1 cellular context compared by ENCODE assay signal in genomic region chr7:66535414-66536329, GRCh38.
A peak's percentile ranks its signal among the peaks of the same experiment; 100 is the strongest.
TF ChIP-seq lines count a peak whose summit lies in the region.

No MANE protein-coding gene starts in this region.

TF ChIP-seq in K562, 482 proteins besides CTCF, POLR2A, EP300 and RAD21 (continued from another document and continues in another):
- TF ChIP-seq STAT6 (CRISPR knock-in tag; IDR thresholded peaks at IDR 0.05), result no peak
- no peak for TF ChIP-seq PHB (CRISPR knock-in tag; IDR thresholded peaks at IDR 0.05)
- TF ChIP-seq ARID3B (CRISPR knock-in tag; IDR thresholded peaks at IDR 0.05; ENCODE audit: borderline replicate concordance), result no peak
- TF ChIP-seq SAFB (IDR thresholded peaks at IDR 0.05; ENCODE audit: borderline replicate concordance, low read depth, low read length), result no peak
- TF ChIP-seq NELFE (IDR thresholded peaks at IDR 0.05; ENCODE audit: insufficient read depth, insufficient read length), result no peak
- no peak for TF ChIP-seq ZNF174 (CRISPR knock-in tag; IDR thresholded peaks at IDR 0.05)
- no peak for TF ChIP-seq L3MBTL2 (IDR thresholded peaks at IDR 0.05)
- no peak for TF ChIP-seq STAT5B (CRISPR knock-in tag; IDR thresholded peaks at IDR 0.05)
- TF ChIP-seq HOXB6 (CRISPR knock-in tag; IDR thresholded peaks at IDR 0.05; ENCODE audit: borderline replicate concordance), result no peak
- peak in 1 of 2 experiments; percentile 86; a peak in 2 of 4 replicates for TF ChIP-seq HDAC1 (IDR thresholded peaks at IDR 0.05)
- no peak for TF ChIP-seq PHTF2 (CRISPR knock-in tag; IDR thresholded peaks at IDR 0.05)
- TF ChIP-seq HDAC6 (IDR thresholded peaks at IDR 0.05; ENCODE audit: low read depth, low read length), result no peak
- no peak for TF ChIP-seq TAF7 (tag; IDR thresholded peaks at IDR 0.05)
- no peak for TF ChIP-seq KAT7 (CRISPR knock-in tag; IDR thresholded peaks at IDR 0.05; ENCODE audit: borderline replicate concordance)
- TF ChIP-seq TGIF2 (CRISPR knock-in tag; IDR thresholded peaks at IDR 0.05), result no peak
- TF ChIP-seq ZNF224 (CRISPR knock-in tag; IDR thresholded peaks at IDR 0.05), result no peak
- TF ChIP-seq KDM1A (IDR thresholded peaks at IDR 0.05), result peak; percentile 89 to 90
- TF ChIP-seq ILK (tag; IDR thresholded peaks at IDR 0.05; ENCODE audit: borderline replicate concordance, low read depth), result no peak
- TF ChIP-seq TBP (optimal IDR thresholded peaks at IDR 0.05; ENCODE audit: low read depth, low read length), result no peak
- TF ChIP-seq NR2C1 (IDR thresholded peaks at IDR 0.05), result no peak
- TF ChIP-seq NR2C1 (tag; IDR thresholded peaks at IDR 0.05), result no peak
- TF ChIP-seq ZNF318 (IDR thresholded peaks at IDR 0.05; ENCODE audit: borderline replicate concordance in 1 of 2, low read depth in 1 of 2), result no peak
- TF ChIP-seq MTA1 (IDR thresholded peaks at IDR 0.05; ENCODE audit: borderline replicate concordance), result no peak
- TF ChIP-seq RBM25 (IDR thresholded peaks at IDR 0.05; ENCODE audit: low read depth, low read length, severe bottlenecking), result peak; percentile 16
- peak; percentile 71 for TF ChIP-seq NCOR1 (IDR thresholded peaks at IDR 0.05)
- peak; percentile 37; the same call in 1 of the 2 replicates for TF ChIP-seq CREM (IDR thresholded peaks at IDR 0.05; ENCODE audit: low read depth)
- TF ChIP-seq ZNF134 (CRISPR knock-in tag; conservative IDR thresholded peaks at IDR 0.05), result no peak
- peak; percentile 34; the same call in 1 of the 2 replicates for TF ChIP-seq DPF2 (IDR thresholded peaks at IDR 0.05)
- peak; percentile 53 to 79; a peak in 3 of 4 replicates for TF ChIP-seq RCOR1 (IDR thresholded peaks at IDR 0.05; ENCODE audit: borderline replicate concordance in 1 of 2, low read depth in 2 of 2, low read length in 2 of 2)
- TF ChIP-seq MNT (conservative IDR thresholded peaks at IDR 0.05), result 0 out of 4 replicates have a peak, but pooled peaks of 1 of the 2 experiments have one; percentile 10
- no peak for TF ChIP-seq ZNF586 (CRISPR knock-in tag; conservative IDR thresholded peaks at IDR 0.05)
- no peak for TF ChIP-seq KDM5B (IDR thresholded peaks at IDR 0.05; ENCODE audit: insufficient replicate concordance, low read depth, low read length)
- no peak for TF ChIP-seq SIN3A (IDR thresholded peaks at IDR 0.05; ENCODE audit: borderline replicate concordance in 2 of 2, control insufficient read depth in 1 of 2, low read depth in 2 of 2, low read length in 2 of 2)
- peak; percentile 61 for TF ChIP-seq TEAD4 (IDR thresholded peaks at IDR 0.05; ENCODE audit: low read length)
- no peak for TF ChIP-seq TEAD4 (CRISPR knock-in tag; IDR thresholded peaks at IDR 0.05; ENCODE audit: borderline replicate concordance)
- TF ChIP-seq CGGBP1 (CRISPR knock-in tag; IDR thresholded peaks at IDR 0.05), result no peak
- TF ChIP-seq TAL1 (IDR thresholded peaks at IDR 0.05), result peak; percentile 56
- no peak for TF ChIP-seq ATF4 (CRISPR knock-in tag; IDR thresholded peaks at IDR 0.05)
- no peak for TF ChIP-seq ATF3 (IDR thresholded peaks at IDR 0.05)
- no peak for TF ChIP-seq ATF3 (CRISPR knock-in tag; conservative IDR thresholded peaks at IDR 0.05)
- TF ChIP-seq ARID1B (IDR thresholded peaks at IDR 0.05), result peak; percentile 78
- no peak for TF ChIP-seq POLR2AphosphoS5 (IDR thresholded peaks at IDR 0.05; ENCODE audit: control insufficient read depth, insufficient read depth, low read depth, low read length)
- no peak for TF ChIP-seq PTRF (tag; IDR thresholded peaks at IDR 0.05)
- TF ChIP-seq ZNF277 (CRISPR knock-in tag; IDR thresholded peaks at IDR 0.05; ENCODE audit: borderline replicate concordance), result no peak
- TF ChIP-seq ZNF507 (tag; conservative IDR thresholded peaks at IDR 0.05), result no peak
- no peak for TF ChIP-seq BRF1 (IDR thresholded peaks at IDR 0.05; ENCODE audit: borderline replicate concordance, extremely low read depth, insufficient read length)
- TF ChIP-seq RNF2 (IDR thresholded peaks at IDR 0.05), result no peak
